In the genomic region with DNA sequence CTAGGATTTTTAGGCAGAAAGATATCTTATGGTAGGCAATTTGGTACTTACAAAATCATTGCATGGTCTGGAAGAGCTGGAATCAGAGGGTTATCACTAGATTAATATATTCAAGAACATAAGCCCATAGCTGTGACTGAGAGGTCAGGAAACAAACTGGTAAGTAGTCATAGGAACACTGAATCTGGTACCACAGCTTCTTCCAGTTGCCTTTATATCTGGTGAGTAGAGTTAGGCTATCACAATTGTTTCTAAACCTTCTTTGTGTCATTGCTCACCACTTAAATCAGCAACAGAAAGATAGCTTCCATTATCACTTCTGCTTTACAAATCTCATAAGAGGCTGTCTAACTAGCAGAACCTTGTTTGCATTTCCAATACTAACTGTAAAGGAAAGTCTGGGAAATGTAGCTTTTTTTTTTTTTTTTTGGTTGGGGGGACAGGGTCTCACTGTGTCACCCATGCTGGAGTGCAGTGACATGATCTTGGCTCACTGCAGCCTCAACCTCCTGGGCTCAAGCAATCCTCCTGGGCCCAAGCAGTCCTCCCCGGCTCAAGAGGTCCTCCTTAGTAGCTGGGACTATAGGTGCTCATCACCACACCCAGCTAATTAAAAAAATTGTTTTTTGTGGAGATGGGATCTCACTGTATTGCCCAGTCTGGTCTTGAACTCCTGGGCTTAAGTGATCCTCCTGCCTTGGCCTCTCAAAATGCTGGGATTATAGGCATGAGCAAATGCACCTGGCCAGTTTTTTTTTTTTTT, we compare ENCODE assay signal across 15 cellular contexts. TPM values are rescaled to one million over a fixed set of nuclear protein-coding genes. Genes with fewer than 3 reads are reported as not detected.
DNase-seq lines count a peak whose midpoint lies in the region; ATAC-seq and TF ChIP-seq lines count a peak whose summit lies in the region.
"Had no signal": no experiment of that assay in that cellular context is flagged by ENCODE, and none has a peak within 500 bp of the region (broad histone marks: within the 10 kb centered on the region; RNA-seq: fewer than 3 reads in every experiment).

No MANE protein-coding gene starts in this region.

- POLR2A ChIA-PET in CD8-positive, alpha-beta memory T cell (lab: Charles Lee): interaction anchor here (0.7 to 1.2 kb wide), 8 partner anchors 11 to 132 kb away, joined by 4 to 12 read pairs (median 5); no protein-coding TSS in a partner anchor

- no peak for TF ChIP-seq POLR2A in heart left ventricle (IDR thresholded peaks at IDR 0.05)

- peak; percentile 42 for ATAC-seq in GM19351 (IDR thresholded peaks at IDR 0.05; ENCODE audit: unreplicated experiment)
- ATAC-seq in HG03558 (IDR thresholded peaks at IDR 0.05; ENCODE audit: extremely low read depth, unreplicated experiment): peak; percentile 23
- no peak for ATAC-seq in heart left ventricle

- intact Hi-C loops in colonic mucosa (cut with DNase I): no loop called here
- intact Hi-C loops in heart left ventricle (cut with DNase I): no loop called here

- no peaks in the 10 kb centered on the region for H3K9me3 ChIP-seq in CD8-positive, alpha-beta memory T cell (ENCODE audit: low read length)
- H3K9me3 ChIP-seq in colonic mucosa: no peaks in the 10 kb centered on the region
- H3K9me3 ChIP-seq in heart left ventricle: no peaks in the 10 kb centered on the region
- H3K9me3 ChIP-seq: adrenal gland, lower lobe of right lung, thyroid gland had no signal

- peak overlapping the region; percentile 9 for H3K4me3 ChIP-seq in CD8-positive, alpha-beta memory T cell (ENCODE audit: low read length)
- H3K4me3 ChIP-seq in colonic mucosa (no peak overlapping the region), heart left ventricle (no peak overlapping the region)
- H3K4me3 ChIP-seq: adrenal gland, lower lobe of right lung, thyroid gland had no signal

- no peaks in the 10 kb centered on the region for H3K9me3 Mint-ChIP-seq in CD8-positive, alpha-beta memory T cell

- H3K4me1 Mint-ChIP-seq in CD8-positive, alpha-beta memory T cell: peaks cover 77 to 94% (median 91%) of the 10 kb centered on the region in 3 donors

- peak overlapping the region; percentile 52 to 94 (median 84) for H3K27ac Mint-ChIP-seq in CD8-positive, alpha-beta memory T cell
- H3K27ac Mint-ChIP-seq: progenitor cell of endocrine pancreas had no signal

- WGBS in heart left ventricle, 4 donors: 95 to 100% (median 99%) methylated on average over 1 of the region's 1 CpG

- peaks cover 79% of the 10 kb centered on the region for H3K4me1 ChIP-seq in CD8-positive, alpha-beta memory T cell (ENCODE audit: insufficient read depth, low read length)
- H3K4me1 ChIP-seq in colonic mucosa (peaks cover 7% of the 10 kb centered on the region), heart left ventricle (peaks cover 0 to 71% (median 0%) of the 10 kb centered on the region in 12 donors)

- DNase-seq in CD8-positive, alpha-beta memory T cell: no peak
- DNase-seq in colonic mucosa (no peak), NCI-H2196 (lab: John Stamatoyannopoulos, UW; ENCODE audit: unreplicated experiment) (no peak), NCI-H446 (lab: John Stamatoyannopoulos, UW) (no peak), heart left ventricle (no peak), NCI-H774 (lab: John Stamatoyannopoulos, UW) (no peak)
- DNase-seq: adrenal gland, lower lobe of right lung, NCI-H446 treated with DMSO at 0.1 percent for 48 hours, thyroid gland had no signal

- no peak overlapping the region for H3K27ac ChIP-seq in CD8-positive, alpha-beta memory T cell (ENCODE audit: low read depth, low read length)
- H3K27ac ChIP-seq in colonic mucosa (peak overlapping the region; percentile 60), heart left ventricle (peak overlapping the region in 1 of 12 donors; percentile 33)
- H3K27ac ChIP-seq: adrenal gland, lower lobe of right lung, RWPE1, thyroid gland, VCaP had no signal

- H3K27me3 ChIP-seq in CD8-positive, alpha-beta memory T cell (ENCODE audit: insufficient read depth, low read length, poor library complexity, severe bottlenecking): no peaks in the 10 kb centered on the region
- H3K27me3 ChIP-seq in colonic mucosa (no peaks in the 10 kb centered on the region), heart left ventricle (no peaks in the 10 kb centered on the region)
- H3K27me3 ChIP-seq: adrenal gland, thyroid gland had no signal

- H3K36me3 ChIP-seq in CD8-positive, alpha-beta memory T cell (ENCODE audit: insufficient read depth, low read length): no peaks in the 10 kb centered on the region
- H3K36me3 ChIP-seq in colonic mucosa (no peaks in the 10 kb centered on the region), heart left ventricle (peaks cover 0 to 23% (median 0%) of the 10 kb centered on the region in 9 donors)
- H3K36me3 ChIP-seq: adrenal gland, thyroid gland had no signal

- H3K4me3 Mint-ChIP-seq in CD8-positive, alpha-beta memory T cell: peak overlapping the region; percentile 28 to 75 (median 36)

- CTCF ChIA-PET in CD8-positive, alpha-beta memory T cell (lab: Charles Lee): interaction anchor here (1.9 to 3.1 kb wide), 4 partner anchors 17 to 96 kb away, joined by 4 to 15 read pairs (median 10); no protein-coding TSS in a partner anchor

- no peak overlapping the region for H3K9ac ChIP-seq in colonic mucosa (ENCODE audit: low read depth in 2 of 2, low read length in 2 of 2)

- no peaks in the 10 kb centered on the region for H3K27me3 Mint-ChIP-seq in CD8-positive, alpha-beta memory T cell
- H3K27me3 Mint-ChIP-seq: progenitor cell of endocrine pancreas had no signal

- H3K36me3 Mint-ChIP-seq in CD8-positive, alpha-beta memory T cell: peaks cover 4 to 71% (median 11%) of the 10 kb centered on the region in 3 donors

- no peak for TF ChIP-seq CTCF in colonic mucosa (IDR thresholded peaks at IDR 0.05)
- TF ChIP-seq CTCF in heart left ventricle (IDR thresholded peaks at IDR 0.05): no peak

RNA-seq across cellular contexts. Expression of a gene that starts 22.0 kb away (rescaled TPM):
- total RNA-seq in CD8-positive, alpha-beta memory T cell: 100 to 1,000 TPM; 125 to 131 TPM
- 460 TPM for polyA plus RNA-seq in CD8-positive, alpha-beta memory T cell
- total RNA-seq in colonic mucosa (100 to 1,000 TPM in 1 of 2 donors, 10 to 100 TPM in 1; 74.2 to 110 TPM), heart left ventricle (10 to 100 TPM in 8 of 9 donors, 1 to 10 TPM in 1; 9.8 to 29.2 (median 12.4) TPM)
- polyA plus RNA-seq in heart left ventricle: 10 to 100 TPM in 1 of 2 donors, 1 to 10 TPM in 1; 4.8 to 12.7 TPM

Comparison
In these comparisons a context has a peak if more than half of its experiments do, and no peak if none do; other contexts are left out.
1. ATAC-seq: peak in GM19351 (single experiment) and HG03558 (single experiment); none in heart left ventricle (0 of 4).